Comparison of ENCODE assay signal across 8 cellular contexts in the genomic region with DNA sequence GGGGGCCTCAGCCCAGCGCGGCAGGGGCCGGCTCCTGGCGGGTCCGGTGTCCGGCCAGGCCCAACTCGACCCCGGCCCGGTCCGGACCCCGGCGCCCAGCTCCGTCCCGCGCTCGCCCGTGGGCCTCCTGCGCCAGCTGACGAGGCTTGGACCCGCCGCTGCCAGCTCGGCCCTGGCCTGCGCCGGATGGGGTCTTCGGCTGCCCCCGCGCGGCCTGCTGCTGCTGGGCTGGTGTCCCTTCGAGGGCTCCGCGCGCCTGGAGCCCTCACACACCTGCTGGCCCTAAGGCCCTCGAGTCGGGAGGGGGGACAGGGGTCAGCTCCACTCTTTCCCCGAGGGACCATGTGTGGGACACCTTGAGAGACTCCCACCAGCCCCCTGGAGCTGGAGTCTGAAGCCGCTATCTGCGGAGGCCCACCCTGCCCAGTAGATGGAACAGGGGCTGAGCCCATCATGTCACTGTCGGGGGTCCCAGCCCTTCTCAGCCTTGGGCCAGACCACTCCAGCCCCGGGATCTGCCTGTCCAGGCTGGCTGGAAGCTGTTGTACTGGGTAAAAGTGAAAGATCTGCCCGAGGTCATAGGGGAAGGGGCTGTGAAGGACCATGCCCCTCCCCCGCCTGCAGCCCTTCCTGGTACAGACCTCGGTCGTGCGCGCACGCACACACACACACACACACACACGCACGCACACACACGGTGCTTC. TPM values are rescaled to one million over a fixed set of nuclear protein-coding genes. Genes with fewer than 3 reads are reported as not detected.
DNase-seq lines count a peak whose midpoint lies in the region; ATAC-seq and TF ChIP-seq lines count a peak whose summit lies in the region.

No MANE protein-coding gene starts in this region.

- no peak overlapping the region for H2AFZ ChIP-seq in mammary epithelial cell (ENCODE audit: low read depth, low read length)

- in situ Hi-C loops in mammary epithelial cell (cut with MboI; ENCODE audit: low sequenced_read_pairs in 2 of 2) = loop anchor here (5.0 to 25.0 kb wide), 2 partner anchors 354 to 449 kb away; a partner anchor contains a TSS

- dilution Hi-C loops in mammary epithelial cell (cut with HindIII; ENCODE audit: low sequenced_read_pairs) = loop anchor here (25.0 kb wide), 1 partner anchor 349 kb away; no protein-coding TSS in a partner anchor

- peaks cover 24% of the 10 kb centered on the region for H3K4me1 ChIP-seq in mammary epithelial cell (ENCODE audit: insufficient read depth, low read length)
- peaks cover 2% of the 10 kb centered on the region for H3K4me1 ChIP-seq in mesendoderm (ENCODE audit: control insufficient read depth, low read depth, low read length)
- peaks cover 9 to 12% of the 10 kb centered on the region in 2 donors for H3K4me1 ChIP-seq in uterus

- peaks cover 19% of the 10 kb centered on the region for H3K27me3 ChIP-seq in mammary epithelial cell (ENCODE audit: insufficient read depth, low read length)
- H3K27me3 ChIP-seq in mesendoderm (ENCODE audit: insufficient read depth, low read length, poor library complexity) = peaks cover 5% of the 10 kb centered on the region
- no peaks in the 10 kb centered on the region for H3K27me3 ChIP-seq in uterus

- peak overlapping the region; percentile 20 for H3K18ac ChIP-seq in mesendoderm (ENCODE audit: low read length)

- H3K9me3 ChIP-seq in mammary epithelial cell (replicated peaks; ENCODE audit: insufficient read depth, low read length) = no peaks in the 10 kb centered on the region
- H3K9me3 ChIP-seq in uterus = no peaks in the 10 kb centered on the region

- peak overlapping the region; percentile 74 for H3K4me2 ChIP-seq in mammary epithelial cell (ENCODE audit: insufficient read depth, low read depth, low read length)
- H3K4me2 ChIP-seq in mesendoderm (ENCODE audit: low read length) = peak overlapping the region; percentile 18

- H4K20me1 ChIP-seq in mammary epithelial cell (ENCODE audit: insufficient read depth, low read length) = no peaks in the 10 kb centered on the region

- no peak overlapping the region for H3K4ac ChIP-seq in mesendoderm (ENCODE audit: low read depth, low read length)

- intact Hi-C loops in mammary epithelial cell (cut with micrococcal nuclease) (no loop called here), uterus (cut with DNase I; ENCODE audit: low total_unique reads) (loop anchor here (10.0 kb wide), 1 partner anchor 182 kb away; no protein-coding TSS in a partner anchor)

- H3K56ac ChIP-seq in mesendoderm (ENCODE audit: low read length) = peak overlapping the region; percentile 81

- ATAC-seq in HG03520 (IDR thresholded peaks at IDR 0.05; ENCODE audit: unreplicated experiment) = peak; percentile 5

- H2BK120ac ChIP-seq in mesendoderm (ENCODE audit: low read depth, low read length) = no peak overlapping the region

- H3K79me2 ChIP-seq in mammary epithelial cell (ENCODE audit: insufficient read depth, low read length) = no peaks in the 10 kb centered on the region
- no peaks in the 10 kb centered on the region for H3K79me2 ChIP-seq in mesendoderm (ENCODE audit: control insufficient read depth, insufficient read depth, low read length)

- H2BK5ac ChIP-seq in mesendoderm (ENCODE audit: low read length) = no peak overlapping the region

- H3K27ac ChIP-seq in mammary epithelial cell (ENCODE audit: insufficient read depth, low read depth, low read length) (no peak overlapping the region), mesendoderm (ENCODE audit: low read depth, low read length) (no peak overlapping the region), uterus (peak overlapping the region; percentile 85 to 90)

- peak; percentile 61 for DNase-seq in NCI-H748 (lab: John Stamatoyannopoulos, UW; ENCODE audit: unreplicated experiment)
- DNase-seq in NCI-H748 treated with DMSO at 0.1 percent for 48 hours (lab: John Stamatoyannopoulos, UW) = no peak
- DNase-seq in mammary epithelial cell = no peak
- DNase-seq in mesendoderm = peak; percentile 63
- DNase-seq in uterus = peak; percentile 62 to 74
- DNase-seq in ureter (ENCODE audit: low spot score) = no peak
- no peak for DNase-seq in HuH-7.5 (ENCODE audit: low spot score)

- no peak overlapping the region for H2AK5ac ChIP-seq in mesendoderm (ENCODE audit: low read length)

- H3K23ac ChIP-seq in mesendoderm (ENCODE audit: low read length) = no peak overlapping the region

- H2BK15ac ChIP-seq in mesendoderm (replicated peaks; ENCODE audit: low read depth) = no peak overlapping the region

- CTCF ChIA-PET in mammary epithelial cell (lab: Charles Lee; ENCODE audit: low non-redundant PET) = no interaction called here

- H3K4me3 ChIP-seq in mammary epithelial cell (replicated peaks in 1 of 3; ENCODE audit: insufficient read depth in 1 of 3, low read depth in 2 of 3, low read length in 3 of 3) (peak overlapping the region in 1 of 3 experiments; percentile 33), mesendoderm (ENCODE audit: low read length) (no peak overlapping the region), uterus (peak overlapping the region in 1 of 2 donors; percentile 47)

- no peaks in the 10 kb centered on the region for H3K79me1 ChIP-seq in mesendoderm (ENCODE audit: low read length)

- no peak for TF ChIP-seq CTCF in mammary epithelial cell (conservative IDR thresholded peaks at IDR 0.05 in 1 of 2, IDR thresholded peaks at IDR 0.05 in 1 of 2; ENCODE audit: extremely low read depth in 1 of 2, insufficient read depth in 1 of 2, low read depth in 1 of 2, low read length in 2 of 2)
- peak; percentile 22 to 51 (median 40) for TF ChIP-seq CTCF in uterus (IDR thresholded peaks at IDR 0.05)

- H3K9ac ChIP-seq in mammary epithelial cell (ENCODE audit: insufficient read depth, low read length) (no peak overlapping the region), mesendoderm (ENCODE audit: low read length) (peak overlapping the region; percentile 34)

- BruUV-seq in mammary epithelial cell (replicated peaks; lab: Mats Ljungman, UMichigan) = no TSS peak

- WGBS in mammary epithelial cell (ENCODE audit: low coverage, missing lambda C conversion rate) = 52% methylated on average over 7 of the region's 49 CpGs
- no CpG with 5 or more reads among the region's 49 CpGs for WGBS in mesendoderm (ENCODE audit: extremely low coverage, insufficient coverage, low lambda C conversion rate)

- no peak overlapping the region for H4K8ac ChIP-seq in mesendoderm (ENCODE audit: low read depth, low read length)

- TF ChIP-seq POLR2A in uterus (IDR thresholded peaks at IDR 0.05) = peak in 1 of 2 donors; percentile 19

- H3K36me3 ChIP-seq in mammary epithelial cell (ENCODE audit: insufficient read depth, low read length) (no peaks in the 10 kb centered on the region), mesendoderm (ENCODE audit: control insufficient read depth, insufficient read depth, low read length) (no peaks in the 10 kb centered on the region), uterus (no peaks in the 10 kb centered on the region)

- H4K5ac ChIP-seq in mesendoderm (ENCODE audit: low read length) = no peak overlapping the region

RNA-seq across cellular contexts. Expression of a gene that starts 0.8 kb away (rescaled TPM):
- total RNA-seq in mammary epithelial cell (under 1 TPM; 0.38 to 0.50 TPM), uterus (100 to 1,000 TPM in 1 of 4 donors, 10 to 100 TPM in 3; 42.0 to 213 (median 71.7) TPM), ureter (21.5 TPM)
- 0.08 TPM for polyA plus RNA-seq in mammary epithelial cell
- polyA minus RNA-seq in mammary epithelial cell = not detected
- 4.1 TPM for polyA plus RNA-seq in mesendoderm (2013, experiment 1 of 2)
- 4.4 TPM for polyA plus RNA-seq in mesendoderm (2013, experiment 2 of 2)

RNA-seq across cellular contexts. Expression of a gene that starts 42.9 kb away (rescaled TPM):
- 100 to 1,000 TPM in 1 of 2 donors, 1 to 10 TPM in 1; 9.5 to 164 TPM for total RNA-seq in mammary epithelial cell
- polyA plus RNA-seq in mammary epithelial cell = 81.0 TPM
- 23.0 TPM for polyA minus RNA-seq in mammary epithelial cell
- polyA plus RNA-seq in mesendoderm (2013, experiment 1 of 2) = 18.5 TPM
- 18.7 TPM for polyA plus RNA-seq in mesendoderm (2013, experiment 2 of 2)
- total RNA-seq in uterus = 1 to 10 TPM in 1 of 4 donors, not detected in 3; 5.2 TPM
- total RNA-seq in ureter = 15.9 TPM

Comparison
In these comparisons a context has a peak if more than half of its experiments do, and no peak if none do; other contexts are left out.
1. DNase-seq: peak in NCI-H748 (single experiment), mesendoderm (single experiment) and uterus (2 of 2); none in NCI-H748 treated with DMSO at 0.1 percent for 48 hours (single experiment), mammary epithelial cell (single experiment), ureter (single experiment) and HuH-7.5 (single experiment).
2. H3K27ac ChIP-seq: peak in uterus (2 of 2); none in mammary epithelial cell (single experiment) and mesendoderm (single experiment).
3. CTCF ChIP-seq: peak in uterus (4 of 4); none in mammary epithelial cell (0 of 2).
4. RNA of a gene that starts 0.8 kb away (total RNA-seq): 42.0 to 213 TPM in uterus and 21.5 TPM in ureter (single experiment); 0.38 to 0.50 TPM in mammary epithelial cell; every median in the first group is over 10 times any median in the second.